In genomic region chr2:75200140-75200985, GRCh38 we compare ENCODE assay signal across 8 cellular contexts. TPM values are rescaled to one million over a fixed set of nuclear protein-coding genes. Genes with fewer than 3 reads are reported as not detected.
DNase-seq lines count a peak whose midpoint lies in the region; ATAC-seq and TF ChIP-seq lines count a peak whose summit lies in the region.

No MANE protein-coding gene starts in this region.

- CTCF ChIA-PET in Caco-2 (lab: Charles Lee), result interaction anchor here (0.6 to 1.5 kb wide), 5 partner anchors 11 to 510 kb away, joined by 3 to 5 read pairs (median 3); no protein-coding TSS in a partner anchor

- BruUV-seq in Caco-2 (replicated peaks; lab: Mats Ljungman, UMichigan), result no TSS peak

- in situ Hi-C loops in ACHN (cut with HindIII; ENCODE audit: low pct_ligation_motif_present, low pct_unique_long_range_greater_than_20kb, low sequenced_read_pairs), result no loop called here

- H3K27ac ChIP-seq in foreskin keratinocyte, result no peak overlapping the region

- H3K27ac Mint-ChIP-seq in Caco-2 (ENCODE audit: unreplicated experiment), result no peak overlapping the region
- no peak overlapping the region for H3K27ac Mint-ChIP-seq in neural crest cell (ENCODE audit: unreplicated experiment)

- no peaks in the 10 kb centered on the region for H3K36me3 Mint-ChIP-seq in Caco-2 (ENCODE audit: insufficient read depth, unreplicated experiment)
- H3K36me3 Mint-ChIP-seq in neural crest cell (ENCODE audit: low read depth), result no peaks in the 10 kb centered on the region

- H3K4me1 Mint-ChIP-seq in Caco-2 (ENCODE audit: low read depth, unreplicated experiment) (peaks cover 6% of the 10 kb centered on the region), neural crest cell (peaks cover 11% of the 10 kb centered on the region)

- POLR2A ChIA-PET in Caco-2 (lab: Charles Lee), result no interaction called here

- peak; percentile 39 for ATAC-seq in HG02885 (IDR thresholded peaks at IDR 0.05; ENCODE audit: poor library complexity, unreplicated experiment)
- peak; percentile 53 for ATAC-seq in foreskin keratinocyte
- ATAC-seq in HG02973 (IDR thresholded peaks at IDR 0.05; ENCODE audit: unreplicated experiment), result no peak
- no peak for ATAC-seq in HG02623 (IDR thresholded peaks at IDR 0.05; ENCODE audit: unreplicated experiment)

- DNase-seq in Caco-2, result no peak
- peak; percentile 36 for DNase-seq in T1000 (lab: John Stamatoyannopoulos, UW)
- DNase-seq in foreskin keratinocyte, result peak; percentile 26 to 51
- peak; percentile 13 for DNase-seq in neural crest cell (ENCODE audit: low read depth, low spot score)
- DNase-seq in ACHN, result no peak

- H3K4me1 ChIP-seq in Caco-2 (peaks cover 15% of the 10 kb centered on the region; the same call in 1 of the 2 replicates), foreskin keratinocyte (peaks cover 3% of the 10 kb centered on the region)

- H3K27me3 Mint-ChIP-seq in Caco-2 (ENCODE audit: insufficient read depth, unreplicated experiment) (peaks cover 22% of the 10 kb centered on the region), neural crest cell (ENCODE audit: low read depth) (peaks cover 96% of the 10 kb centered on the region)

- H3K9me3 ChIP-seq in Caco-2, result no peaks in the 10 kb centered on the region

- TF ChIP-seq CTCF in Caco-2 (IDR thresholded peaks at IDR 0.05; ENCODE audit: insufficient read depth in 1 of 2, low read depth in 1 of 2, low read length in 1 of 2, severe bottlenecking in 1 of 2, unreplicated experiment in 1 of 2) (no peak), foreskin keratinocyte (conservative IDR thresholded peaks at IDR 0.05) (no peak), neural crest cell (conservative IDR thresholded peaks at IDR 0.05) (no peak)

- H3K4me3 Mint-ChIP-seq in Caco-2 (ENCODE audit: unreplicated experiment), result peak overlapping the region; percentile 75
- peak overlapping the region; percentile 85 for H3K4me3 Mint-ChIP-seq in neural crest cell

- H3K9me3 Mint-ChIP-seq in Caco-2 (ENCODE audit: unreplicated experiment) (no peaks in the 10 kb centered on the region), neural crest cell (no peaks in the 10 kb centered on the region)

- H3K27me3 ChIP-seq in Caco-2 (replicated peaks; ENCODE audit: control insufficient read depth, insufficient read depth, low read length) (peaks cover 9% of the 10 kb centered on the region), foreskin keratinocyte (peaks cover 98% of the 10 kb centered on the region)

- H3K36me3 ChIP-seq in Caco-2 (ENCODE audit: control insufficient read depth, insufficient read depth, low read length), result no peaks in the 10 kb centered on the region

- intact Hi-C loops in Caco-2 (cut with micrococcal nuclease; ENCODE audit: unreplicated experiment), result no loop called here

- no peak overlapping the region for H3K4me3 ChIP-seq in Caco-2 (ENCODE audit: low read depth, low read length)

RNA-seq across cellular contexts. Expression of gene TACR1, which starts 1.0 kb away (rescaled TPM):
- total RNA-seq in Caco-2 (2022) (0.07 TPM in 2 replicates), foreskin keratinocyte (not detected in 2 replicates), neural crest cell (0.16 and 0.30 TPM in 2 replicates)
- not detected in 2 replicates for polyA plus RNA-seq in foreskin keratinocyte

Comparison
In these comparisons a context has a peak if more than half of its experiments do, and no peak if none do; other contexts are left out.
1. DNase-seq: peak in T1000 (single experiment), foreskin keratinocyte (2 of 2) and neural crest cell (single experiment); none in Caco-2 (0 of 2) and ACHN (single experiment).
2. ATAC-seq: peak in HG02885 (single experiment) and foreskin keratinocyte (single experiment); none in HG02973 (single experiment) and HG02623 (single experiment).